In the genomic region with DNA sequence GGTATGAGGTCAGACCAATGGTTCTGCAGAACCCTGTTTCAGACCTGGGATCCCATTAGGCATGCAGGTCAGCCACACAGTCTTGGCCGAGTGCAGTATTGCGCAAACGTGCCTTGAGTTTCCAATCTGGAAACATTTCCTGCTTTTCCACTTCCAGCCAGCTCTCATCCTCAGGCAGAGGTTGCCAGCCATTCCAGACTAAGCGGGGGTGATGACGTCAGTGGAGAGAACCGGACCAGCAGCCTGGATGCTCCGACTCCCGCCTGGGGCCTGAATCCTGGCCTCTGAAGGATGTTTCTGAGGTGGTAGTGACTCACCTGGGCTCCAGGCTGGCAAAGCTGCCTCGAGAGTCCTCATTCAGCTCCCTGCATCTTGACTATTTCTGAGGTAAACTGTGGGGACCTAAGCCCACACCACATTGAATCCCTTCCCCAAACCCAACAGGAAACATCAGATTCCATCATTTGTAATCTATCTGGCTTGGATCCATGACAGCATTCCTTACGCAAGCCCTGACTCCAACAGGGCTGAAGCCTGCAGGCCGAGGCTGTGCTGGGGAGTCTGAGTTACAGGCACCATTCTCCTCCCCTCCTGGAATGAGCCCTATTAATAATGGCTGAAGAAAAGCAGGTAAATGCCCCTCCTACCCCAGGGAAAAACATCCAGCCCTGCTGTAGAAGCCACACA, we compare ENCODE assay signal across 10 cellular contexts.
DNase-seq lines count a peak whose midpoint lies in the region; ATAC-seq, FAIRE-seq and TF ChIP-seq lines count a peak whose summit lies in the region.
"Had no signal": no experiment of that assay in that cellular context is flagged by ENCODE, and none has a peak within 500 bp of the region (broad histone marks: within the 10 kb centered on the region; RNA-seq: fewer than 3 reads in every experiment).

No MANE protein-coding gene starts in this region.

- H3K9me3 ChIP-seq in kidney (ENCODE audit: control insufficient read depth in 1 of 2, low read length in 2 of 2): no peaks in the 10 kb centered on the region

- no peaks in the 10 kb centered on the region for H3K36me3 ChIP-seq in kidney (ENCODE audit: control insufficient read depth in 1 of 2, insufficient read depth in 2 of 2, low read length in 2 of 2)

- H3K9me3 Mint-ChIP-seq in activated T-cell treated with anti-CD3 and anti-CD28 coated beads, Interleukin-2, amount 50 U/mL, for 24 hours: no peaks in the 10 kb centered on the region
- H3K9me3 Mint-ChIP-seq: neural crest cell had no signal

- intact Hi-C loops in kidney (cut with DNase I): no loop called here

- H3K27ac ChIP-seq in kidney (ENCODE audit: low read depth in 2 of 2, low read length in 2 of 2) (peak overlapping the region; percentile 75 to 82), temporal lobe (ENCODE audit: low read depth, low read length) (peak overlapping the region; percentile 21)

- no peaks in the 10 kb centered on the region for H3K36me3 Mint-ChIP-seq in activated T-cell treated with anti-CD3 and anti-CD28 coated beads, Interleukin-2, amount 50 U/mL, for 24 hours (ENCODE audit: low read depth)

- H3K4me1 ChIP-seq in kidney (ENCODE audit: control insufficient read depth in 1 of 2, insufficient read depth in 1 of 2, low read depth in 1 of 2, low read length in 2 of 2): peaks cover 16% of the 10 kb centered on the region in 2 donors

- DNase-seq in HPDE6-E6E7 (ENCODE audit: extremely low spot score): peak; percentile 100
- peak; percentile 52 for DNase-seq in brain pericyte (ENCODE audit: low read depth, low spot score)
- DNase-seq in kidney: peak; percentile 96
- DNase-seq in GDM1 (lab: John Stamatoyannopoulos, UW): no peak
- no peak for DNase-seq in activated T-cell treated with anti-CD3 and anti-CD28 coated beads, Interleukin-2, amount 50 U/mL, for 24 hours

- TF ChIP-seq CTCF in kidney (IDR thresholded peaks at IDR 0.05; ENCODE audit: borderline replicate concordance, extremely low read depth, insufficient read depth): no peak

- H3K9ac ChIP-seq in kidney (ENCODE audit: low read length in 2 of 2): peak overlapping the region in 1 of 2 donors; percentile 23

- FAIRE-seq in kidney (lab: Jason Lieb, UNC): no peak

- no peak overlapping the region for H3K27ac Mint-ChIP-seq in activated T-cell treated with anti-CD3 and anti-CD28 coated beads, Interleukin-2, amount 50 U/mL, for 24 hours

- ATAC-seq in GM18861 (IDR thresholded peaks at IDR 0.05; ENCODE audit: unreplicated experiment) (no peak), GM19035 (IDR thresholded peaks at IDR 0.05; ENCODE audit: unreplicated experiment) (no peak)
- ATAC-seq: activated CD4-positive, CD25-positive, alpha-beta regulatory T cell treated with anti-CD3 and anti-CD28 coated beads, Interleukin-2, amount 50 U/mL, for 24 hours had no signal

- no peaks in the 10 kb centered on the region for H3K27me3 Mint-ChIP-seq in activated T-cell treated with anti-CD3 and anti-CD28 coated beads, Interleukin-2, amount 50 U/mL, for 24 hours

- no peak overlapping the region for H3K4me3 ChIP-seq in kidney (ENCODE audit: low read length in 2 of 2)

- no peak overlapping the region for H3K4me3 Mint-ChIP-seq in activated T-cell treated with anti-CD3 and anti-CD28 coated beads, Interleukin-2, amount 50 U/mL, for 24 hours
- H3K4me3 Mint-ChIP-seq: neural crest cell had no signal

- peaks cover 3% of the 10 kb centered on the region for H3K4me1 Mint-ChIP-seq in activated T-cell treated with anti-CD3 and anti-CD28 coated beads, Interleukin-2, amount 50 U/mL, for 24 hours (ENCODE audit: low read depth)

Comparison
In these comparisons a context has a peak if more than half of its experiments do, and no peak if none do; other contexts are left out.
1. DNase-seq: peak in HPDE6-E6E7 (single experiment), brain pericyte (single experiment) and kidney (single experiment); none in GDM1 (single experiment) and activated T-cell treated with anti-CD3 and anti-CD28 coated beads, Interleukin-2, amount 50 U/mL, for 24 hours (single experiment).